14 cellular contexts compared by ENCODE assay signal in the genomic region with DNA sequence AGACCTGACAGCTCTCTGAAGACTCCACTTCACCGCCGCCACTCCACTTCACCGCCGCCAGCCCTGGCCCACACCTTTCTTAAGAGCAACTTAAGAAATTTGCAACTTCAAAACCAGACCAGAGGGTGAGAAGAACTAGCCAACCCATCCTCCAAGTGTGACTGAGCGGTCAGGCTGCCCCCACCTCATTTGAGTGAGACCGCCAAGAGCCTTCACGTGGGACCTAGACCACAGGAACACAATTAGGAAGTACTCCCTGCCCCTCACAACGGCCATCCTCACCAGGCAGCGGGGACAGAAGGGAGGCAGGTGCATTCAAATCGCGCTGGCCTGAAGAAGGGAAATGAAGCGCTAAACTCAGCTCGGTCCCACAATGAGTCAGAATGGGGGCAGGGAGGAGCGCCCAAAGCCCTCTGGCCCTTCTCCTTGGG.
DNase-seq lines count a peak whose midpoint lies in the region; ATAC-seq lines count a peak whose summit lies in the region.
"Had no signal": no experiment of that assay in that cellular context is flagged by ENCODE, and none has a peak within 500 bp of the region (broad histone marks: within the 10 kb centered on the region; RNA-seq: fewer than 3 reads in every experiment).

No MANE protein-coding gene starts in this region.

- H3K36me3 Mint-ChIP-seq in central memory CD8-positive, alpha-beta T cell (ENCODE audit: insufficient read depth), result no peaks in the 10 kb centered on the region
- H3K36me3 Mint-ChIP-seq: activated naive CD4-positive, alpha-beta T cell treated with anti-CD3 and anti-CD28 coated beads, Interleukin-2, amount 50 U/mL, for 24 hours had no signal

- H3K4me1 Mint-ChIP-seq in central memory CD8-positive, alpha-beta T cell, result no peaks in the 10 kb centered on the region
- H3K4me1 Mint-ChIP-seq: activated naive CD4-positive, alpha-beta T cell treated with anti-CD3 and anti-CD28 coated beads, Interleukin-2, amount 50 U/mL, for 24 hours had no signal

- DNase-seq in central memory CD8-positive, alpha-beta T cell (ENCODE audit: low spot score in 2 of 2), result no peak
- DNase-seq in activated gamma-delta T cell treated with Interleukin-2 at 50 U/mL for 16 hours (no peak), COLO829 (ENCODE audit: low spot score) (no peak), HUDEP-2 (lab: John Stamatoyannopoulos, UW; ENCODE audit: unreplicated experiment in 76 of 76) (no peak), SW 1271 (lab: John Stamatoyannopoulos, UW) (no peak)
- DNase-seq: activated CD8-positive, alpha-beta T cell treated with anti-CD3 and anti-CD28 coated beads for 36 hours; cerebellar nuclear complex; NCI-H1105 treated with DMSO at 0.1 percent for 48 hours; T-helper 1 cell; transverse colon had no signal

- H3K4me3 Mint-ChIP-seq in central memory CD8-positive, alpha-beta T cell, result peak overlapping the region; percentile 27
- H3K4me3 Mint-ChIP-seq: activated CD8-positive, alpha-beta T cell treated with anti-CD3 and anti-CD28 coated beads for 36 hours; activated naive CD4-positive, alpha-beta T cell treated with anti-CD3 and anti-CD28 coated beads, Interleukin-2, amount 50 U/mL, for 24 hours had no signal

- ATAC-seq in GM18511 (IDR thresholded peaks at IDR 0.05; ENCODE audit: unreplicated experiment), result peak; percentile 78
- ATAC-seq in GM21723 (IDR thresholded peaks at IDR 0.05; ENCODE audit: unreplicated experiment), result peak; percentile 78
- peak; percentile 72 for ATAC-seq in HG03196 (IDR thresholded peaks at IDR 0.05; ENCODE audit: unreplicated experiment)
- no peak for ATAC-seq in central memory CD8-positive, alpha-beta T cell (replicated peaks; ENCODE audit: extremely low read depth, poor library complexity, severe bottlenecking)

- H3K27me3 Mint-ChIP-seq in central memory CD8-positive, alpha-beta T cell, result no peaks in the 10 kb centered on the region
- H3K27me3 Mint-ChIP-seq: activated CD8-positive, alpha-beta T cell treated with anti-CD3 and anti-CD28 coated beads for 36 hours; activated naive CD4-positive, alpha-beta T cell treated with anti-CD3 and anti-CD28 coated beads, Interleukin-2, amount 50 U/mL, for 24 hours had no signal

- H3K27ac Mint-ChIP-seq in central memory CD8-positive, alpha-beta T cell (ENCODE audit: low read depth), result peak overlapping the region; percentile 58
- H3K27ac Mint-ChIP-seq: activated CD8-positive, alpha-beta T cell treated with anti-CD3 and anti-CD28 coated beads for 36 hours; activated naive CD4-positive, alpha-beta T cell treated with anti-CD3 and anti-CD28 coated beads, Interleukin-2, amount 50 U/mL, for 24 hours had no signal

- H3K9me3 Mint-ChIP-seq in central memory CD8-positive, alpha-beta T cell, result no peaks in the 10 kb centered on the region
- H3K9me3 Mint-ChIP-seq: activated CD8-positive, alpha-beta T cell treated with anti-CD3 and anti-CD28 coated beads for 36 hours; activated naive CD4-positive, alpha-beta T cell treated with anti-CD3 and anti-CD28 coated beads, Interleukin-2, amount 50 U/mL, for 24 hours had no signal
